ENCODE assay signal across 10 cellular contexts in genomic region chr7:22725585-22725984, GRCh38. TPM values are rescaled to one million over a fixed set of nuclear protein-coding genes. Genes with fewer than 3 reads are reported as not detected.
A peak's percentile ranks its signal among the peaks of the same experiment; 100 is the strongest.
DNase-seq lines count a peak whose midpoint lies in the region; ATAC-seq and TF ChIP-seq lines count a peak whose summit lies in the region.
"Had no signal": no experiment of that assay in that cellular context is flagged by ENCODE, and none has a peak within 500 bp of the region (broad histone marks: within the 10 kb centered on the region; RNA-seq: fewer than 3 reads in every experiment).

No MANE protein-coding gene starts in this region.

- H3K36me3 ChIP-seq in BLaER1 treated with 17β-estradiol and CSF1 and Interleukin-3, amounts not matched to agents 10 nM and 100 nM = peaks cover 0 to 30% (median 0%) of the 10 kb centered on the region in 11 experiments; a peak in 6 of 22 replicates
- no peaks in the 10 kb centered on the region for H3K36me3 ChIP-seq in GM23338 (ENCODE audit: insufficient read depth)
- H3K36me3 ChIP-seq: vagina had no signal

- peaks cover 6% of the 10 kb centered on the region; the same call in 1 of the 2 replicates for H3K9me2 ChIP-seq in GM23338 (ENCODE audit: insufficient read depth)

- H4K20me1 ChIP-seq in BLaER1 treated with 17β-estradiol and CSF1 and Interleukin-3, amounts not matched to agents 10 nM and 100 nM = peaks cover 0 to 21% (median 0%) of the 10 kb centered on the region in 11 experiments; a peak in 5 of 22 replicates
- H4K20me1 ChIP-seq in GM23338 (replicated peaks; ENCODE audit: insufficient read depth) = no peaks in the 10 kb centered on the region

- peaks cover 27% of the 10 kb centered on the region for H3K4me1 Mint-ChIP-seq in GM23338
- H3K4me1 Mint-ChIP-seq in immature natural killer cell = peaks cover 13 to 14% of the 10 kb centered on the region in 2 donors

- CTCF ChIA-PET in RWPE1 (lab: Yijun Ruan, JAX) = interaction anchor here (0.6 to 4.9 kb wide), 4 partner anchors 58 to 330 kb away, joined by 3 to 50 read pairs (median 4); no protein-coding TSS in a partner anchor

- H3F3A ChIP-seq in GM23338 (replicated peaks; ENCODE audit: low read depth) = no peaks in the 10 kb centered on the region; the same call in 1 of the 2 replicates

- DNase-seq in GM23338 (ENCODE audit: low spot score) = peak; percentile 67
- no peak for DNase-seq in RWPE1 (ENCODE audit: low spot score)
- DNase-seq in foreskin melanocyte = peak; percentile 37
- DNase-seq in GDM1 (lab: John Stamatoyannopoulos, UW) = no peak
- DNase-seq in NCI-H1105 (lab: John Stamatoyannopoulos, UW) = no peak
- no peak for DNase-seq in immature natural killer cell

- peak overlapping the region; percentile 76 to 98 (median 88) for H3K4me2 ChIP-seq in BLaER1 treated with 17β-estradiol and CSF1 and Interleukin-3, amounts not matched to agents 10 nM and 100 nM
- H3K4me2 ChIP-seq in GM23338 = no peak overlapping the region

- no peaks in the 10 kb centered on the region for H3K79me2 ChIP-seq in GM23338 (replicated peaks; ENCODE audit: insufficient read depth)

- TF ChIP-seq CTCF in GM23338 (conservative IDR thresholded peaks at IDR 0.05; ENCODE audit: low read depth in 2 of 2) (peak; percentile 39 to 46), RWPE1 (conservative IDR thresholded peaks at IDR 0.05; ENCODE audit: low read depth) (no peak)

- H3K27me3 ChIP-seq in BLaER1 treated with 17β-estradiol and CSF1 and Interleukin-3, amounts not matched to agents 10 nM and 100 nM = peaks cover 0 to 13% (median 6%) of the 10 kb centered on the region in 11 experiments; a peak in 12 of 22 replicates
- no peaks in the 10 kb centered on the region; the same call in 1 of the 2 replicates for H3K27me3 ChIP-seq in GM23338 (ENCODE audit: insufficient read depth)
- H3K27me3 ChIP-seq: vagina had no signal

- no peak for ATAC-seq in GM23338
- ATAC-seq in GM19455 (IDR thresholded peaks at IDR 0.05; ENCODE audit: unreplicated experiment) = no peak

- POLR2A ChIA-PET in RWPE1 (lab: Yijun Ruan, JAX; ENCODE audit: low non-redundant PET) = no interaction called here

- H3K27ac Mint-ChIP-seq in GM23338 (no peak overlapping the region), immature natural killer cell (no peak overlapping the region)

- H3K4me3 Mint-ChIP-seq in GM23338 (no peak overlapping the region), immature natural killer cell (no peak overlapping the region)

- peak overlapping the region in 6 of 11 experiments; percentile 58 to 94 (median 86); a peak in 10 of 22 replicates for H3K27ac ChIP-seq in BLaER1 treated with 17β-estradiol and CSF1 and Interleukin-3, amounts not matched to agents 10 nM and 100 nM
- no peak overlapping the region for H3K27ac ChIP-seq in GM23338 (ENCODE audit: low read depth)
- H3K27ac ChIP-seq in RWPE1 = peak overlapping the region; percentile 90

- H3K4me1 ChIP-seq in BLaER1 treated with 17β-estradiol and CSF1 and Interleukin-3, amounts not matched to agents 10 nM and 100 nM = peaks cover 25 to 91% (median 53%) of the 10 kb centered on the region in 10 experiments
- peaks cover 12% of the 10 kb centered on the region; the same call in 1 of the 2 replicates for H3K4me1 ChIP-seq in GM23338 (ENCODE audit: insufficient read depth)

- H2AFZ ChIP-seq in GM23338 = no peak overlapping the region

- peak overlapping the region in 4 of 11 experiments; percentile 78 to 96 (median 90); a peak in 8 of 22 replicates for H3K9ac ChIP-seq in BLaER1 treated with 17β-estradiol and CSF1 and Interleukin-3, amounts not matched to agents 10 nM and 100 nM

- no peaks in the 10 kb centered on the region; the same call in 2 of the 3 replicates for H3K9me3 Mint-ChIP-seq in GM23338
- H3K9me3 Mint-ChIP-seq in immature natural killer cell = no peaks in the 10 kb centered on the region

- H3K4me3 ChIP-seq in BLaER1 treated with 17β-estradiol and CSF1 and Interleukin-3, amounts not matched to agents 10 nM and 100 nM = peak overlapping the region in 3 of 10 experiments; percentile 69 to 75 (median 72); a peak in 6 of 20 replicates
- H3K4me3 ChIP-seq in GM23338 = no peak overlapping the region
- H3K4me3 ChIP-seq: vagina had no signal

- H3K27me3 Mint-ChIP-seq in GM23338 (ENCODE audit: insufficient read depth, low read depth, poor library complexity) = peaks cover 12% of the 10 kb centered on the region
- peaks cover 4 to 8% (median 6%) of the 10 kb centered on the region in 3 donors for H3K27me3 Mint-ChIP-seq in immature natural killer cell (ENCODE audit: low read depth in 3 of 3)

- H3K9me3 ChIP-seq in BLaER1 treated with 17β-estradiol and CSF1 and Interleukin-3, amounts not matched to agents 10 nM and 100 nM (replicated peaks in 1 of 11) = no peaks in the 10 kb centered on the region
- H3K9me3 ChIP-seq: vagina had no signal

- H3K36me3 Mint-ChIP-seq in GM23338 (ENCODE audit: low read depth) = no peaks in the 10 kb centered on the region
- H3K36me3 Mint-ChIP-seq in immature natural killer cell = no peaks in the 10 kb centered on the region

TF ChIP-seq in GM23338, 12 proteins besides CTCF, POLR2A, EP300 and RAD21:
- no peak for TF ChIP-seq POLR2AphosphoS5 (IDR thresholded peaks at IDR 0.05; ENCODE audit: low read depth)
- TF ChIP-seq JUNB (IDR thresholded peaks at IDR 0.05; ENCODE audit: unreplicated experiment) = no peak
- no peak for TF ChIP-seq ZNF114 (CRISPR knock-in tag; IDR thresholded peaks at IDR 0.05)
- TF ChIP-seq EZH2phosphoT487 (IDR thresholded peaks at IDR 0.05; ENCODE audit: unreplicated experiment) = no peak
- TF ChIP-seq ETS1 (IDR thresholded peaks at IDR 0.05) = no peak
- no peak for TF ChIP-seq EZH2 (IDR thresholded peaks at IDR 0.05; ENCODE audit: low read depth, unreplicated experiment)
- no peak for TF ChIP-seq CREB1 (CRISPR knock-in tag; IDR thresholded peaks at IDR 0.05; ENCODE audit: low read depth)
- no peak for TF ChIP-seq NANOG (IDR thresholded peaks at IDR 0.05; ENCODE audit: borderline replicate concordance)
- TF ChIP-seq ZNF331 (CRISPR knock-in tag; IDR thresholded peaks at IDR 0.05; ENCODE audit: low read depth) = no peak
TF ChIP-seq in GM23338: peak in this region for 0.

RNA-seq across cellular contexts. Expression of gene IL6, which starts 1.4 kb away (rescaled TPM):
- not detected in 2 replicates for total RNA-seq in GM23338 (2014; rRNA removed; shearing (Covaris generic))
- polyA plus RNA-seq in GM23338 (2016; fragmentation: Nextera tagmentation; extraction: Ambion mirVana) (0.40 and 1.6 TPM in 2 replicates), immature natural killer cell (not detected)
- total RNA-seq: esophagus mucosa had no signal

Comparison
In these comparisons a context has a peak if more than half of its experiments do, and no peak if none do; other contexts are left out.
1. DNase-seq: peak in GM23338 (single experiment) and foreskin melanocyte (single experiment); none in RWPE1 (single experiment), GDM1 (single experiment), NCI-H1105 (single experiment) and immature natural killer cell (0 of 3).